Comparison of ENCODE assay signal across 1 cellular context in the genomic region with DNA sequence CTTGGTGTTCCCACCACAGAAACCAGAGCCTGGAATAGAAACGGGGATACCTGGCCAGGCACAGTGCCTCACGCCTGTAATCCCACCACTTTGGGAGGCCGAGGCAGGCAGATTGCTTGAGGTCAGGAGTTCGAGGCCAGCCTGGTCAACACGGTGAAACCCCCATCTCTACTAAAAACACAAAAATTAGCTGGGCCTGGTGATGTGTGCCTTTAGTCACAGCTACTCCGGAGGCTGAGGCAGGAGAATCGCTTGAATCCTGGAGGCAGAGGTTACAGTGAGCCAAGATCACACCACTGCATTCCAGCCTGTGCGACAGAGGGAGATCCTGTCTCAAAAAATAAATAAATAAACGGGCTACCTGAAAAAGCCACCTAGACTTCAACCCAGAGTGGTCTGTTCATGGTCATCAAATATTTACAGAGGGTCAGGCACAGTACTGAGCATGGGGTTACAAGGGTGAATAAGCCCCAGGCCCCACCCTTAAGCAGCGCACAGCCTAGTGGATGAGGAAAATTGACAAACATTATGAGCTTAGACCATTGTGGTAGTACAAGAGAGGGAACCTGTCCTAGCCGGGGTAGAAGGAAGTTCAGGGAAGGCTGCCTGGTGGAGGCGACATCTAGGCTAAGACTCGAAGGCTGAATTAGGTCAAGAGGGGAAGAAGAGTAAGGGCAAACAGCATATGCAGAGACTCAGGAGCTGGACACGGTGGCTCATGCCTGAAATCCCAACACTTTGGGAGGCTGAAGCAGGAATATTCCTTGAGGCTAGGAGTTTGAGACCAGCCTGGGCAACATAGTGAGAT.
TF ChIP-seq lines count a peak whose summit lies in the region.

No MANE protein-coding gene starts in this region.

TF ChIP-seq in HepG2, 621 proteins besides CTCF, POLR2A, EP300 and RAD21 (continued from another document and continues in another):
- TF ChIP-seq, protein P1, sequence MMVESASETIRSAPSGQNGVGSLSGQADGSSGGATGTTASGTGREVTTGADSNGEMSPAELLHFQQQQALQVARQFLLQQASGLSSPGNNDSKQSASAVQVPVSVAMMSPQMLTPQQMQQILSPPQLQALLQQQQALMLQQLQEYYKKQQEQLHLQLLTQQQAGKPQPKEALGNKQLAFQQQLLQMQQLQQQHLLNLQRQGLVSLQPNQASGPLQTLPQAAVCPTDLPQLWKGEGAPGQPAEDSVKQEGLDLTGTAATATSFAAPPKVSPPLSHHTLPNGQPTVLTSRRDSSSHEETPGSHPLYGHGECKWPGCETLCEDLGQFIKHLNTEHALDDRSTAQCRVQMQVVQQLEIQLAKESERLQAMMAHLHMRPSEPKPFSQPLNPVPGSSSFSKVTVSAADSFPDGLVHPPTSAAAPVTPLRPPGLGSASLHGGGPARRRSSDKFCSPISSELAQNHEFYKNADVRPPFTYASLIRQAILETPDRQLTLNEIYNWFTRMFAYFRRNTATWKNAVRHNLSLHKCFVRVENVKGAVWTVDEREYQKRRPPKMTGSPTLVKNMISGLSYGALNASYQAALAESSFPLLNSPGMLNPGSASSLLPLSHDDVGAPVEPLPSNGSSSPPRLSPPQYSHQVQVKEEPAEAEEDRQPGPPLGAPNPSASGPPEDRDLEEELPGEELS (CRISPR knock-in tag; IDR thresholded peaks at IDR 0.05) = peak; percentile 98
- TF ChIP-seq TRIM24 (CRISPR knock-in tag; IDR thresholded peaks at IDR 0.05) (no peak), BHLHE40 (IDR thresholded peaks at IDR 0.05; ENCODE audit: low read length) (peak; percentile 32; the same call in 1 of the 2 replicates), TBX3 (IDR thresholded peaks at IDR 0.05; ENCODE audit: borderline replicate concordance) (peak; percentile 57; the same call in 1 of the 2 replicates), CHCHD3 (CRISPR knock-in tag; IDR thresholded peaks at IDR 0.05) (no peak), MED1 (CRISPR knock-in tag; IDR thresholded peaks at IDR 0.05) (peak; percentile 97), ZNF678 (CRISPR knock-in tag; IDR thresholded peaks at IDR 0.05) (no peak), ZNF549 (CRISPR knock-in tag; IDR thresholded peaks at IDR 0.05) (no peak), ZNF292 (CRISPR knock-in tag; IDR thresholded peaks at IDR 0.05; ENCODE audit: borderline replicate concordance, low read depth) (no peak; the same call in none of the 2 replicates), DMAP1 (CRISPR knock-in tag; IDR thresholded peaks at IDR 0.05) (no peak; the same call in 1 of the 2 replicates), MXD4 (CRISPR knock-in tag; IDR thresholded peaks at IDR 0.05) (peak; percentile 45; the same call in 1 of the 2 replicates), ZNF224 (CRISPR knock-in tag; IDR thresholded peaks at IDR 0.05) (0 out of 2 replicates have a peak, but pooled peaks have one; percentile 73), HDAC2 (CRISPR knock-in tag; IDR thresholded peaks at IDR 0.05) (peak; percentile 98), SYNCRIP (IDR thresholded peaks at IDR 0.05; ENCODE audit: insufficient read depth, low read depth, low read length) (no peak), ZNF10 (CRISPR knock-in tag; IDR thresholded peaks at IDR 0.05; ENCODE audit: borderline replicate concordance, low read depth) (no peak)
- TF ChIP-seq, protein P2, sequence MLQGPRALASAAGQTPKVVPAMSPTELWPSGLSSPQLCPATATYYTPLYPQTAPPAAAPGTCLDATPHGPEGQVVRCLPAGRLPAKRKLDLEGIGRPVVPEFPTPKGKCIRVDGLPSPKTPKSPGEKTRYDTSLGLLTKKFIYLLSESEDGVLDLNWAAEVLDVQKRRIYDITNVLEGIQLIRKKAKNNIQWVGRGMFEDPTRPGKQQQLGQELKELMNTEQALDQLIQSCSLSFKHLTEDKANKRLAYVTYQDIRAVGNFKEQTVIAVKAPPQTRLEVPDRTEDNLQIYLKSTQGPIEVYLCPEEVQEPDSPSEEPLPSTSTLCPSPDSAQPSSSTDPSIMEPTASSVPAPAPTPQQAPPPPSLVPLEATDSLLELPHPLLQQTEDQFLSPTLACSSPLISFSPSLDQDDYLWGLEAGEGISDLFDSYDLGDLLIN (CRISPR knock-in tag; IDR thresholded peaks at IDR 0.05; ENCODE audit: borderline replicate concordance) = 0 out of 2 replicates have a peak, but pooled peaks have one; percentile 59
- TF ChIP-seq, protein P3, sequence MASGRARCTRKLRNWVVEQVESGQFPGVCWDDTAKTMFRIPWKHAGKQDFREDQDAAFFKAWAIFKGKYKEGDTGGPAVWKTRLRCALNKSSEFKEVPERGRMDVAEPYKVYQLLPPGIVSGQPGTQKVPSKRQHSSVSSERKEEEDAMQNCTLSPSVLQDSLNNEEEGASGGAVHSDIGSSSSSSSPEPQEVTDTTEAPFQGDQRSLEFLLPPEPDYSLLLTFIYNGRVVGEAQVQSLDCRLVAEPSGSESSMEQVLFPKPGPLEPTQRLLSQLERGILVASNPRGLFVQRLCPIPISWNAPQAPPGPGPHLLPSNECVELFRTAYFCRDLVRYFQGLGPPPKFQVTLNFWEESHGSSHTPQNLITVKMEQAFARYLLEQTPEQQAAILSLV (CRISPR knock-in tag; IDR thresholded peaks at IDR 0.05; ENCODE audit: borderline replicate concordance) = peak; percentile 79
- TF ChIP-seq, protein P4, sequence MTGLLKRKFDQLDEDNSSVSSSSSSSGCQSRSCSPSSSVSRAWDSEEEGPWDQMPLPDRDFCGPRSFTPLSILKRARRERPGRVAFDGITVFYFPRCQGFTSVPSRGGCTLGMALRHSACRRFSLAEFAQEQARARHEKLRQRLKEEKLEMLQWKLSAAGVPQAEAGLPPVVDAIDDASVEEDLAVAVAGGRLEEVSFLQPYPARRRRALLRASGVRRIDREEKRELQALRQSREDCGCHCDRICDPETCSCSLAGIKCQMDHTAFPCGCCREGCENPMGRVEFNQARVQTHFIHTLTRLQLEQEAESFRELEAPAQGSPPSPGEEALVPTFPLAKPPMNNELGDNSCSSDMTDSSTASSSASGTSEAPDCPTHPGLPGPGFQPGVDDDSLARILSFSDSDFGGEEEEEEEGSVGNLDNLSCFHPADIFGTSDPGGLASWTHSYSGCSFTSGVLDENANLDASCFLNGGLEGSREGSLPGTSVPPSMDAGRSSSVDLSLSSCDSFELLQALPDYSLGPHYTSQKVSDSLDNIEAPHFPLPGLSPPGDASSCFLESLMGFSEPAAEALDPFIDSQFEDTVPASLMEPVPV (CRISPR knock-in tag; IDR thresholded peaks at IDR 0.05) = peak; percentile 1; the same call in 1 of the 2 replicates
- TF ChIP-seq, protein P5, sequence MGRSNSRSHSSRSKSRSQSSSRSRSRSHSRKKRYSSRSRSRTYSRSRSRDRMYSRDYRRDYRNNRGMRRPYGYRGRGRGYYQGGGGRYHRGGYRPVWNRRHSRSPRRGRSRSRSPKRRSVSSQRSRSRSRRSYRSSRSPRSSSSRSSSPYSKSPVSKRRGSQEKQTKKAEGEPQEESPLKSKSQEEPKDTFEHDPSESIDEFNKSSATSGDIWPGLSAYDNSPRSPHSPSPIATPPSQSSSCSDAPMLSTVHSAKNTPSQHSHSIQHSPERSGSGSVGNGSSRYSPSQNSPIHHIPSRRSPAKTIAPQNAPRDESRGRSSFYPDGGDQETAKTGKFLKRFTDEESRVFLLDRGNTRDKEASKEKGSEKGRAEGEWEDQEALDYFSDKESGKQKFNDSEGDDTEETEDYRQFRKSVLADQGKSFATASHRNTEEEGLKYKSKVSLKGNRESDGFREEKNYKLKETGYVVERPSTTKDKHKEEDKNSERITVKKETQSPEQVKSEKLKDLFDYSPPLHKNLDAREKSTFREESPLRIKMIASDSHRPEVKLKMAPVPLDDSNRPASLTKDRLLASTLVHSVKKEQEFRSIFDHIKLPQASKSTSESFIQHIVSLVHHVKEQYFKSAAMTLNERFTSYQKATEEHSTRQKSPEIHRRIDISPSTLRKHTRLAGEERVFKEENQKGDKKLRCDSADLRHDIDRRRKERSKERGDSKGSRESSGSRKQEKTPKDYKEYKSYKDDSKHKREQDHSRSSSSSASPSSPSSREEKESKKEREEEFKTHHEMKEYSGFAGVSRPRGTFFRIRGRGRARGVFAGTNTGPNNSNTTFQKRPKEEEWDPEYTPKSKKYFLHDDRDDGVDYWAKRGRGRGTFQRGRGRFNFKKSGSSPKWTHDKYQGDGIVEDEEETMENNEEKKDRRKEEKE (IDR thresholded peaks at IDR 0.05) = no peak
- TF ChIP-seq, protein P6, sequence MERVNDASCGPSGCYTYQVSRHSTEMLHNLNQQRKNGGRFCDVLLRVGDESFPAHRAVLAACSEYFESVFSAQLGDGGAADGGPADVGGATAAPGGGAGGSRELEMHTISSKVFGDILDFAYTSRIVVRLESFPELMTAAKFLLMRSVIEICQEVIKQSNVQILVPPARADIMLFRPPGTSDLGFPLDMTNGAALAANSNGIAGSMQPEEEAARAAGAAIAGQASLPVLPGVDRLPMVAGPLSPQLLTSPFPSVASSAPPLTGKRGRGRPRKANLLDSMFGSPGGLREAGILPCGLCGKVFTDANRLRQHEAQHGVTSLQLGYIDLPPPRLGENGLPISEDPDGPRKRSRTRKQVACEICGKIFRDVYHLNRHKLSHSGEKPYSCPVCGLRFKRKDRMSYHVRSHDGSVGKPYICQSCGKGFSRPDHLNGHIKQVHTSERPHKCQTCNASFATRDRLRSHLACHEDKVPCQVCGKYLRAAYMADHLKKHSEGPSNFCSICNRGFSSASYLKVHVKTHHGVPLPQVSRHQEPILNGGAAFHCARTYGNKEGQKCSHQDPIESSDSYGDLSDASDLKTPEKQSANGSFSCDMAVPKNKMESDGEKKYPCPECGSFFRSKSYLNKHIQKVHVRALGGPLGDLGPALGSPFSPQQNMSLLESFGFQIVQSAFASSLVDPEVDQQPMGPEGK (CRISPR knock-in tag; IDR thresholded peaks at IDR 0.05) = peak; percentile 99
- TF ChIP-seq, protein P7, sequence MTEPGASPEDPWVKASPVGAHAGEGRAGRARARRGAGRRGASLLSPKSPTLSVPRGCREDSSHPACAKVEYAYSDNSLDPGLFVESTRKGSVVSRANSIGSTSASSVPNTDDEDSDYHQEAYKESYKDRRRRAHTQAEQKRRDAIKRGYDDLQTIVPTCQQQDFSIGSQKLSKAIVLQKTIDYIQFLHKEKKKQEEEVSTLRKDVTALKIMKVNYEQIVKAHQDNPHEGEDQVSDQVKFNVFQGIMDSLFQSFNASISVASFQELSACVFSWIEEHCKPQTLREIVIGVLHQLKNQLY (CRISPR knock-in tag; IDR thresholded peaks at IDR 0.05) = peak; percentile 90
- TF ChIP-seq, protein P8, sequence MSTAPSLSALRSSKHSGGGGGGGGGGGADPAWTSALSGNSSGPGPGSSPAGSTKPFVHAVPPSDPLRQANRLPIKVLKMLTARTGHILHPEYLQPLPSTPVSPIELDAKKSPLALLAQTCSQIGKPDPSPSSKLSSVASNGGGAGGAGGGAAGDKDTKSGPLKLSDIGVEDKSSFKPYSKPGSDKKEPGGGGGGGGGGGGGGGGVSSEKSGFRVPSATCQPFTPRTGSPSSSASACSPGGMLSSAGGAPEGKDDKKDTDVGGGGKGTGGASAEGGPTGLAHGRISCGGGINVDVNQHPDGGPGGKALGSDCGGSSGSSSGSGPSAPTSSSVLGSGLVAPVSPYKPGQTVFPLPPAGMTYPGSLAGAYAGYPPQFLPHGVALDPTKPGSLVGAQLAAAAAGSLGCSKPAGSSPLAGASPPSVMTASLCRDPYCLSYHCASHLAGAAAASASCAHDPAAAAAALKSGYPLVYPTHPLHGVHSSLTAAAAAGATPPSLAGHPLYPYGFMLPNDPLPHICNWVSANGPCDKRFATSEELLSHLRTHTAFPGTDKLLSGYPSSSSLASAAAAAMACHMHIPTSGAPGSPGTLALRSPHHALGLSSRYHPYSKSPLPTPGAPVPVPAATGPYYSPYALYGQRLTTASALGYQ (CRISPR knock-in tag; IDR thresholded peaks at IDR 0.05) = peak; percentile 96
- TF ChIP-seq, protein P9, sequence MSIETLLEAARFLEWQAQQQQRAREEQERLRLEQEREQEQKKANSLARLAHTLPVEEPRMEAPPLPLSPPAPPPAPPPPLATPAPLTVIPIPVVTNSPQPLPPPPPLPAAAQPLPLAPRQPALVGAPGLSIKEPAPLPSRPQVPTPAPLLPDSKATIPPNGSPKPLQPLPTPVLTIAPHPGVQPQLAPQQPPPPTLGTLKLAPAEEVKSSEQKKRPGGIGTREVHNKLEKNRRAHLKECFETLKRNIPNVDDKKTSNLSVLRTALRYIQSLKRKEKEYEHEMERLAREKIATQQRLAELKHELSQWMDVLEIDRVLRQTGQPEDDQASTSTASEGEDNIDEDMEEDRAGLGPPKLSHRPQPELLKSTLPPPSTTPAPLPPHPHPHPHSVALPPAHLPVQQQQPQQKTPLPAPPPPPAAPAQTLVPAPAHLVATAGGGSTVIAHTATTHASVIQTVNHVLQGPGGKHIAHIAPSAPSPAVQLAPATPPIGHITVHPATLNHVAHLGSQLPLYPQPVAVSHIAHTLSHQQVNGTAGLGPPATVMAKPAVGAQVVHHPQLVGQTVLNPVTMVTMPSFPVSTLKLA (IDR thresholded peaks at IDR 0.05) = 0 out of 2 replicates have a peak, but pooled peaks have one; percentile 18
- TF ChIP-seq, protein P10, sequence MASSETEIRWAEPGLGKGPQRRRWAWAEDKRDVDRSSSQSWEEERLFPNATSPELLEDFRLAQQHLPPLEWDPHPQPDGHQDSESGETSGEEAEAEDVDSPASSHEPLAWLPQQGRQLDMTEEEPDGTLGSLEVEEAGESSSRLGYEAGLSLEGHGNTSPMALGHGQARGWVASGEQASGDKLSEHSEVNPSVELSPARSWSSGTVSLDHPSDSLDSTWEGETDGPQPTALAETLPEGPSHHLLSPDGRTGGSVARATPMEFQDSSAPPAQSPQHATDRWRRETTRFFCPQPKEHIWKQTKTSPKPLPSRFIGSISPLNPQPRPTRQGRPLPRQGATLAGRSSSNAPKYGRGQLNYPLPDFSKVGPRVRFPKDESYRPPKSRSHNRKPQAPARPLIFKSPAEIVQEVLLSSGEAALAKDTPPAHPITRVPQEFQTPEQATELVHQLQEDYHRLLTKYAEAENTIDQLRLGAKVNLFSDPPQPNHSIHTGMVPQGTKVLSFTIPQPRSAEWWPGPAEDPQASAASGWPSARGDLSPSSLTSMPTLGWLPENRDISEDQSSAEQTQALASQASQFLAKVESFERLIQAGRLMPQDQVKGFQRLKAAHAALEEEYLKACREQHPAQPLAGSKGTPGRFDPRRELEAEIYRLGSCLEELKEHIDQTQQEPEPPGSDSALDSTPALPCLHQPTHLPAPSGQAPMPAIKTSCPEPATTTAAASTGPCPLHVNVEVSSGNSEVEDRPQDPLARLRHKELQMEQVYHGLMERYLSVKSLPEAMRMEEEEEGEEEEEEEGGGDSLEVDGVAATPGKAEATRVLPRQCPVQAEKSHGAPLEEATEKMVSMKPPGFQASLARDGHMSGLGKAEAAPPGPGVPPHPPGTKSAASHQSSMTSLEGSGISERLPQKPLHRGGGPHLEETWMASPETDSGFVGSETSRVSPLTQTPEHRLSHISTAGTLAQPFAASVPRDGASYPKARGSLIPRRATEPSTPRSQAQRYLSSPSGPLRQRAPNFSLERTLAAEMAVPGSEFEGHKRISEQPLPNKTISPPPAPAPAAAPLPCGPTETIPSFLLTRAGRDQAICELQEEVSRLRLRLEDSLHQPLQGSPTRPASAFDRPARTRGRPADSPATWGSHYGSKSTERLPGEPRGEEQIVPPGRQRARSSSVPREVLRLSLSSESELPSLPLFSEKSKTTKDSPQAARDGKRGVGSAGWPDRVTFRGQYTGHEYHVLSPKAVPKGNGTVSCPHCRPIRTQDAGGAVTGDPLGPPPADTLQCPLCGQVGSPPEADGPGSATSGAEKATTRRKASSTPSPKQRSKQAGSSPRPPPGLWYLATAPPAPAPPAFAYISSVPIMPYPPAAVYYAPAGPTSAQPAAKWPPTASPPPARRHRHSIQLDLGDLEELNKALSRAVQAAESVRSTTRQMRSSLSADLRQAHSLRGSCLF (CRISPR knock-in tag; IDR thresholded peaks at IDR 0.05; ENCODE audit: borderline replicate concordance) = no peak
